Comparison of ENCODE assay signal across 8 cellular contexts in the genomic region with DNA sequence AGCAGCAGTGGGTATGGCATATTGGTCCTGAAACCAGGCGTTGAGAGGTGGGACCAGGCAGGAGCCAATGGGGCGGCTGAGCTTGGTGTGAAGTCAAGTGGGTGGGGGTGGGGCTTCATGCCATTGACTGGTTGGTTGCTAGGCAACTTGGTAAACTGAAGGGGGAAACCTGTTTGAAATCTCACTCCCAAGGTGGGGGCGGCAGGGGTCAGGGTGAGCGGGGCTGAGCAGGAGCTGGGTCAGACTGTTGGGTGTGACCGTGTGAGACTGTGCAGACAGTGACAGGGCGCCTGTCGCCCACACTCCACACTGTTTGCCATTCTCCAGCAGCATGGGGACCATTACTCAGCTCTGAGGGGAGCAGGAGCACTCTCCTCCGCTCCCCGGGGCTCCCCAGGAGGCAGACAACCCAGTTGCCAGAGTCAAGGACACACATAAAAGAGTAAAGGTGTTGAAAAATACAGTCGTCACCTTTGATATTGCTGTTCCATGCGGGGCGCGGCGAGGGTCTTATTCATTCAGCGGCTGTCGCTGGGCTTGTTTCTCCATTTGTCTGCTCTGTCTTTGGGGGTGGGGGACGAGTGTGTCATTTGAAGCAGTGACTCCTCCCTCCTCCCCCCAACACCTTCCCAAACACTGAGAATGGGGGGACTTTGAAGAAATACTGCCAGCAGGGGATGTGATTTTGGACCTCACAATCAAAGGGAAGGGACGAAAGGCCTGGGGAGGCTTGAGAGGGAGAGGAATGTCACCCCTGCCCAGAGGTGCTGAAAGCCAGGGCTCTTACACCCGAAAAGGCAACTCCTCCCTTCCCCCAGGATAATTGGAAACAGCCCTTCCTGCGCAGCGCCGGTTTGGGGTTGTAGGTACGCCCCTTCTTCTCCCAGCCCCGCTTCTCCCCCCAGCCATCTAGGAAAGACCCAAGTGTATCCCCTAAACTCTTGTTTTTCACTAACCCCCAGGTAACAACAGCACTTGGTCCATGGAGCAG. TPM values are rescaled to one million over a fixed set of nuclear protein-coding genes. Genes with fewer than 3 reads are reported as not detected.
DNase-seq lines count a peak whose midpoint lies in the region; ATAC-seq and TF ChIP-seq lines count a peak whose summit lies in the region.

No MANE protein-coding gene starts in this region.

- peak overlapping the region; percentile 78 for H3K4me3 ChIP-seq in A673 (ENCODE audit: low read depth, low read length, poor library complexity, severe bottlenecking)
- H3K4me3 ChIP-seq in HEK293 (ENCODE audit: low read depth, low read length): no peak overlapping the region
- no peak overlapping the region for H3K4me3 ChIP-seq in testis

- H3K9me3 ChIP-seq in A673 (ENCODE audit: low read depth, low read length, poor library complexity, severe bottlenecking) (no peaks in the 10 kb centered on the region), HEK293 (ENCODE audit: control insufficient read depth, insufficient read depth, low read depth, low read length) (no peaks in the 10 kb centered on the region), testis (no peaks in the 10 kb centered on the region)

- peak; percentile 29 to 35 for ATAC-seq in activated T-cell treated with anti-CD3 and anti-CD28 coated beads, Interleukin-2, amount 50 U/mL, for 72 hours (replicated peaks in 1 of 2)
- ATAC-seq in left ventricle myocardium superior: peak; percentile 70
- peak; percentile 41 for ATAC-seq in stimulated activated naive CD8-positive, alpha-beta T cell treated with anti-CD3 and anti-CD28 coated beads, Interleukin-15, Interleukin-2, amounts not matched to agents 100 U/mL and 50 U/mL, for 24 hours

- peaks cover 27% of the 10 kb centered on the region for H3K4me1 Mint-ChIP-seq in activated T-cell treated with anti-CD3 and anti-CD28 coated beads, Interleukin-2, amount 50 U/mL, for 72 hours (ENCODE audit: low read depth)

- peaks cover 0 to 6% of the 10 kb centered on the region in 2 donors for H3K36me3 Mint-ChIP-seq in activated T-cell treated with anti-CD3 and anti-CD28 coated beads, Interleukin-2, amount 50 U/mL, for 72 hours (ENCODE audit: insufficient read depth in 2 of 2)

- no peak overlapping the region for H3K27ac ChIP-seq in A673 (ENCODE audit: low read depth, low read length, poor library complexity, severe bottlenecking)
- H3K27ac ChIP-seq in HEK293 (ENCODE audit: extremely low read depth, low read depth, low read length): no peak overlapping the region
- no peak overlapping the region for H3K27ac ChIP-seq in testis

- POLR2A ChIA-PET in A673 (lab: Charles Lee; ENCODE audit: low non-redundant PET): interaction anchor here (0.5 to 0.6 kb wide), 2 partner anchors 14 to 130 kb away, joined by 4 to 9 read pairs; no protein-coding TSS in a partner anchor
- POLR2A ChIA-PET in HEK293 (lab: Yijun Ruan, JAX): interaction anchor here (0.6 to 7.9 kb wide), 12 partner anchors 13 to 466 kb away, joined by 3 to 111 read pairs (median 4); a partner anchor contains a TSS

- CTCF ChIA-PET in A673 (lab: Charles Lee) (interaction anchor here (0.5 to 1.6 kb wide), 2 partner anchors 16 to 300 kb away, joined by 4 to 5 read pairs; a partner anchor contains a TSS), HEK293 (lab: Yijun Ruan, JAX) (interaction anchor here (0.7 to 7.3 kb wide), 7 partner anchors 13 to 122 kb away, joined by 3 to 49 read pairs (median 4); a partner anchor contains a TSS)

- H3K27me3 ChIP-seq in A673 (replicated peaks; ENCODE audit: insufficient read depth, low read depth, low read length, poor library complexity): no peaks in the 10 kb centered on the region
- no peaks in the 10 kb centered on the region for H3K27me3 ChIP-seq in testis

- H3K36me3 ChIP-seq in A673 (ENCODE audit: insufficient read depth, low read length, poor library complexity, severe bottlenecking): peaks cover 8% of the 10 kb centered on the region
- H3K36me3 ChIP-seq in HEK293 (ENCODE audit: control insufficient read depth in 2 of 2, insufficient read depth in 1 of 2, low read length in 2 of 2): peaks cover 5 to 33% of the 10 kb centered on the region in 2 experiments; a peak in 2 of 3 replicates
- H3K36me3 ChIP-seq in testis (ENCODE audit: low read depth, missing control alignments): no peaks in the 10 kb centered on the region

- peaks cover 35% of the 10 kb centered on the region for H3K27me3 Mint-ChIP-seq in activated T-cell treated with anti-CD3 and anti-CD28 coated beads, Interleukin-2, amount 50 U/mL, for 72 hours (ENCODE audit: low read depth)

- TF ChIP-seq CTCF in A673 (conservative IDR thresholded peaks at IDR 0.05; ENCODE audit: low read depth, low read length) (no peak), HEK293 (tag by site-specific recombination; IDR thresholded peaks at IDR 0.05) (no peak), testis (IDR thresholded peaks at IDR 0.05) (no peak)

- no peaks in the 10 kb centered on the region for H3K9me3 Mint-ChIP-seq in activated T-cell treated with anti-CD3 and anti-CD28 coated beads, Interleukin-2, amount 50 U/mL, for 72 hours

- TF ChIP-seq POLR2A in testis (IDR thresholded peaks at IDR 0.05): no peak

- H3K4me3 Mint-ChIP-seq in activated T-cell treated with anti-CD3 and anti-CD28 coated beads, Interleukin-2, amount 50 U/mL, for 72 hours: peak overlapping the region; percentile 70 to 83

- no TSS peak for BruUV-seq in A673 (replicated peaks; lab: Mats Ljungman, UMichigan)

- DNase-seq in A673 (ENCODE audit: low spot score): peak; percentile 85
- no peak for DNase-seq in activated T-cell treated with anti-CD3 and anti-CD28 coated beads, Interleukin-2, amount 50 U/mL, for 72 hours
- no peak for DNase-seq in left ventricle myocardium superior
- peak; percentile 25 for DNase-seq in stimulated activated naive CD8-positive, alpha-beta T cell treated with anti-CD3 and anti-CD28 coated beads, Interleukin-15, Interleukin-2, amounts not matched to agents 100 U/mL and 50 U/mL, for 24 hours
- no peak for DNase-seq in H4 (ENCODE audit: low spot score)
- no peak for DNase-seq in NCI-H2107 (lab: John Stamatoyannopoulos, UW)
- no peak for DNase-seq in testis

- H3K27ac Mint-ChIP-seq in activated T-cell treated with anti-CD3 and anti-CD28 coated beads, Interleukin-2, amount 50 U/mL, for 72 hours: no peak overlapping the region

- H3K4me1 ChIP-seq in A673 (ENCODE audit: insufficient read depth, low read length, poor library complexity, severe bottlenecking) (peaks cover 32% of the 10 kb centered on the region), HEK293 (ENCODE audit: control insufficient read depth, insufficient read depth, low read length) (peaks cover 14% of the 10 kb centered on the region; the same call in 1 of the 2 replicates), testis (peaks cover 17% of the 10 kb centered on the region)

- intact Hi-C loops in A673 (cut with micrococcal nuclease; ENCODE audit: unreplicated experiment): loop anchor here (1.0 kb wide), 1 partner anchor 13 kb away; a partner anchor contains a TSS
- intact Hi-C loops in left ventricle myocardium superior (cut with micrococcal nuclease): no loop called here
- intact Hi-C loops in testis (cut with DNase I; ENCODE audit: low total_unique reads): no loop called here

- 41 to 42% methylated on average over 24 of the region's 24 CpGs for WGBS in testis, 2 donors

TF ChIP-seq in HEK293, 187 proteins besides CTCF, POLR2A, EP300 and RAD21 (continues in another document):
- TF ChIP-seq SCRT2 (tag by site-specific recombination; IDR thresholded peaks at IDR 0.05): peak; percentile 78; the same call in 1 of the 2 replicates
- TF ChIP-seq EGR2 (tag by site-specific recombination; IDR thresholded peaks at IDR 0.05; ENCODE audit: low read depth): peak; percentile 84
- peak; percentile 17; the same call in 1 of the 2 replicates for TF ChIP-seq ZIC2 (tag by site-specific recombination; IDR thresholded peaks at IDR 0.05)
- 0 out of 2 replicates have a peak, but pooled peaks have one; percentile 32 for TF ChIP-seq KLF9 (tag by site-specific recombination; IDR thresholded peaks at IDR 0.05; ENCODE audit: low read depth)

RNA-seq across cellular contexts. Expression of a gene that starts 1.1 kb away (rescaled TPM):
- total RNA-seq in A673 (2021) (10.0 and 15.8 TPM in 2 replicates), left ventricle myocardium superior (0.25 TPM), testis (1 to 10 TPM in 1 of 2 donors, under 1 TPM in 1; 0.93 to 2.0 TPM)
- total RNA-seq in activated T-cell treated with anti-CD3 and anti-CD28 coated beads, Interleukin-2, amount 50 U/mL, for 72 hours: not detected
- total RNA-seq in H4 (2014; rRNA removed; shearing (Covaris generic)): 5.6 and 6.2 TPM in 2 replicates
- polyA plus RNA-seq in testis (ENCODE audit: insufficient read depth, low read depth, low replicate concordance): 3.5 TPM

RNA-seq across cellular contexts. Expression of a gene that starts 13.7 kb away (rescaled TPM):
- total RNA-seq in A673 (2021) (0.15 and 0.24 TPM in 2 replicates), left ventricle myocardium superior (0.05 TPM), testis (10 to 100 TPM; 11.7 to 22.7 TPM)
- under 1 TPM; 0.05 to 0.07 TPM for total RNA-seq in activated T-cell treated with anti-CD3 and anti-CD28 coated beads, Interleukin-2, amount 50 U/mL, for 72 hours
- 0.10 and 0.12 TPM in 2 replicates for total RNA-seq in H4 (2014; rRNA removed; shearing (Covaris generic))
- 24.9 TPM for polyA plus RNA-seq in testis (ENCODE audit: insufficient read depth, low read depth, low replicate concordance)

RNA-seq across cellular contexts. Expression of a gene that starts 15.6 kb away (rescaled TPM):
- total RNA-seq in A673 (2021): 42.2 and 51.8 TPM in 2 replicates
- total RNA-seq in activated T-cell treated with anti-CD3 and anti-CD28 coated beads, Interleukin-2, amount 50 U/mL, for 72 hours: 10 to 100 TPM; 19.0 to 26.7 TPM
- 5.3 TPM for total RNA-seq in left ventricle myocardium superior
- 9.9 and 15.8 TPM in 2 replicates for total RNA-seq in H4 (2014; rRNA removed; shearing (Covaris generic))
- total RNA-seq in testis: 10 to 100 TPM; 10.5 to 11.3 TPM
- polyA plus RNA-seq in testis (ENCODE audit: insufficient read depth, low read depth, low replicate concordance): 12.0 TPM

RNA-seq across cellular contexts. Expression of a gene that starts 16.6 kb away (rescaled TPM):
- 32.2 and 34.8 TPM in 2 replicates for total RNA-seq in A673 (2021)
- 100 to 1,000 TPM; 183 to 189 TPM for total RNA-seq in activated T-cell treated with anti-CD3 and anti-CD28 coated beads, Interleukin-2, amount 50 U/mL, for 72 hours
- total RNA-seq in left ventricle myocardium superior: 13.7 TPM
- total RNA-seq in H4 (2014; rRNA removed; shearing (Covaris generic)): 35.9 and 43.7 TPM in 2 replicates
- 10 to 100 TPM; 45.0 to 47.1 TPM for total RNA-seq in testis
- polyA plus RNA-seq in testis (ENCODE audit: insufficient read depth, low read depth, low replicate concordance): 32.1 TPM

RNA-seq across cellular contexts. Expression of a gene that starts 53.2 kb away (rescaled TPM):
- 3.5 and 5.9 TPM in 2 replicates for total RNA-seq in A673 (2021)
- total RNA-seq in activated T-cell treated with anti-CD3 and anti-CD28 coated beads, Interleukin-2, amount 50 U/mL, for 72 hours: under 1 TPM in 1 of 2 donors, not detected in 1; 0.30 TPM
- 3.2 TPM for total RNA-seq in left ventricle myocardium superior
- total RNA-seq in H4 (2014; rRNA removed; shearing (Covaris generic)): not detected in 2 replicates
- 10 to 100 TPM in 1 of 2 donors, 1 to 10 TPM in 1; 6.1 to 11.6 TPM for total RNA-seq in testis
- polyA plus RNA-seq in testis (ENCODE audit: insufficient read depth, low read depth, low replicate concordance): 10.1 TPM

Comparison
In these comparisons a context has a peak if more than half of its experiments do, and no peak if none do; other contexts are left out.
1. DNase-seq: peak in A673 (single experiment) and stimulated activated naive CD8-positive, alpha-beta T cell treated with anti-CD3 and anti-CD28 coated beads, Interleukin-15, Interleukin-2, amounts not matched to agents 100 U/mL and 50 U/mL, for 24 hours (single experiment); none in activated T-cell treated with anti-CD3 and anti-CD28 coated beads, Interleukin-2, amount 50 U/mL, for 72 hours (0 of 2), left ventricle myocardium superior (single experiment), H4 (single experiment), NCI-H2107 (single experiment) and testis (single experiment).
2. RNA of a gene that starts 13.7 kb away (total RNA-seq): 11.7 to 22.7 TPM in testis; 0.15 to 0.24 TPM in A673, 0.10 to 0.12 TPM in H4, 0.05 to 0.07 TPM in activated T-cell treated with anti-CD3 and anti-CD28 coated beads, Interleukin-2, amount 50 U/mL, for 72 hours and 0.05 TPM in left ventricle myocardium superior (single experiment); every median in the first group is over 10 times any median in the second.
3. Peak in every context shown above with its lines, with median percentiles within 50 percentile points of each other: ATAC-seq.